In genomic region chr13:46168818-46169217, GRCh38 we compare ENCODE assay signal across 13 cellular contexts. TPM values are rescaled to one million over a fixed set of nuclear protein-coding genes. Genes with fewer than 3 reads are reported as not detected.
A peak's percentile ranks its signal among the peaks of the same experiment; 100 is the strongest.
DNase-seq lines count a peak whose midpoint lies in the region; ATAC-seq, FAIRE-seq and TF ChIP-seq lines count a peak whose summit lies in the region.
"Had no signal": no experiment of that assay in that cellular context is flagged by ENCODE, and none has a peak within 500 bp of the region (broad histone marks: within the 10 kb centered on the region; RNA-seq: fewer than 3 reads in every experiment).

No MANE protein-coding gene starts in this region.

- H3K36me3 ChIP-seq in K562 (ENCODE audit: control insufficient read depth, insufficient read depth, low read length) (peaks cover 54% of the 10 kb centered on the region; the same call in 2 of the 3 replicates), endodermal cell (ENCODE audit: control insufficient read depth, insufficient read depth, low read length) (no peaks in the 10 kb centered on the region)
- H3K36me3 ChIP-seq: BE2C, esophagus squamous epithelium had no signal

- H3K36me3 Mint-ChIP-seq in endodermal cell (ENCODE audit: low read depth): no peaks in the 10 kb centered on the region

- H3K4me3 ChIP-seq in K562: no peak overlapping the region
- H3K4me3 ChIP-seq in endodermal cell (ENCODE audit: low read length): no peak overlapping the region
- H3K4me3 ChIP-seq: esophagus squamous epithelium had no signal

- intact Hi-C loops in K562 (cut with micrococcal nuclease): no loop called here

- H4K20me1 ChIP-seq in K562 (replicated peaks; ENCODE audit: control insufficient read depth, insufficient read depth, low read length): peaks cover 8% of the 10 kb centered on the region; the same call in 1 of the 2 replicates

- BruUV-seq in K562 (replicated peaks; lab: Mats Ljungman, UMichigan): no TSS peak

- no peak overlapping the region for H3K27ac ChIP-seq in K562 (ENCODE audit: extremely low read depth, low read depth, low read length)
- H3K27ac ChIP-seq in endodermal cell (ENCODE audit: low read depth, low read length): no peak overlapping the region
- H3K27ac ChIP-seq: esophagus squamous epithelium had no signal

- H3K9ac ChIP-seq in K562 (ENCODE audit: insufficient read depth in 1 of 2, low read depth in 2 of 2, low read length in 2 of 2): no peak overlapping the region
- no peak overlapping the region for H3K9ac ChIP-seq in endodermal cell (ENCODE audit: extremely low read depth, low read length, poor library complexity, severe bottlenecking)

- CTCF ChIA-PET in K562 (lab: Yijun Ruan, JAX; ENCODE audit: low intra/inter-chr PET ratio): no interaction called here

- no peak for TF ChIP-seq POLR2A in K562 (conservative IDR thresholded peaks at IDR 0.05)

- H3K4me1 ChIP-seq in K562 (replicated peaks in 1 of 2; ENCODE audit: control insufficient read depth in 2 of 2, insufficient read depth in 2 of 2, low read length in 2 of 2): peaks cover 3 to 22% of the 10 kb centered on the region in 2 experiments; a peak in 4 of 5 replicates
- H3K4me1 ChIP-seq in endodermal cell (ENCODE audit: control insufficient read depth, insufficient read depth, low read length): peaks cover 7% of the 10 kb centered on the region
- H3K4me1 ChIP-seq: BE2C had no signal

- H2AFZ ChIP-seq in K562 (ENCODE audit: low read depth, low read length): no peak overlapping the region

- DNase-seq in AML-193 (lab: John Stamatoyannopoulos, UW): peak; percentile 50 to 56
- DNase-seq in GF-D8 (lab: John Stamatoyannopoulos, UW): peak; percentile 68
- DNase-seq in OCI-M1 (lab: John Stamatoyannopoulos, UW): peak; percentile 63
- no peak for DNase-seq in K562 (ENCODE audit: extremely low read depth in 1 of 4, low spot score in 3 of 4)
- no peak for DNase-seq in NCI-H345 (lab: John Stamatoyannopoulos, UW)
- no peak for DNase-seq in GM19240 (ENCODE audit: insufficient read length, low spot score)
- DNase-seq in endodermal cell: no peak
- DNase-seq: BE2C, cerebellar nuclear complex, esophagus squamous epithelium, mesendoderm had no signal

- H3K27me3 Mint-ChIP-seq in endodermal cell (ENCODE audit: insufficient read depth): peaks cover 9% of the 10 kb centered on the region

- no peaks in the 10 kb centered on the region for H3K9me3 Mint-ChIP-seq in endodermal cell

- TF ChIP-seq RAD21 in K562 (CRISPR knock-in tag; conservative IDR thresholded peaks at IDR 0.05 in 1 of 2, IDR thresholded peaks at IDR 0.05 in 1 of 2): no peak

- H3K9me1 ChIP-seq in K562 (ENCODE audit: control insufficient read depth, insufficient read depth, low read length): no peaks in the 10 kb centered on the region

- H3K9me3 ChIP-seq in K562 (replicated peaks; ENCODE audit: control insufficient read depth, insufficient read depth, low read depth, low read length): no peaks in the 10 kb centered on the region
- no peaks in the 10 kb centered on the region for H3K9me3 ChIP-seq in endodermal cell (ENCODE audit: control insufficient read depth, low read length)
- H3K9me3 ChIP-seq: BE2C, esophagus squamous epithelium had no signal

- peak; percentile 55 for ATAC-seq in K562
- ATAC-seq in HG03442 (IDR thresholded peaks at IDR 0.05; ENCODE audit: unreplicated experiment): no peak

- POLR2A ChIA-PET in K562 (lab: Yijun Ruan, JAX): interaction anchor here (0.6 to 2.3 kb wide), 6 partner anchors 10 to 1642 kb away, joined by 3 to 8 read pairs (median 3); no protein-coding TSS in a partner anchor

- TF ChIP-seq EP300 in K562 (IDR thresholded peaks at IDR 0.05; ENCODE audit: low read length): no peak

- peaks cover 96% of the 10 kb centered on the region for H3K79me2 ChIP-seq in K562 (ENCODE audit: control insufficient read depth, insufficient read depth, low read length)

- TF ChIP-seq CTCF in K562 (IDR thresholded peaks at IDR 0.05 in 2 of 3, conservative IDR thresholded peaks at IDR 0.05 in 1 of 3; ENCODE audit: insufficient read depth in 2 of 3, low read depth in 1 of 3, low read length in 3 of 3) (no peak), endodermal cell (conservative IDR thresholded peaks at IDR 0.05) (no peak)

- in situ Hi-C loops in K562 (cut with MboI): no loop called here

- H3K4me2 ChIP-seq in K562 (ENCODE audit: insufficient read depth, low read length): no peak overlapping the region

- no peak overlapping the region for H3K4me3 Mint-ChIP-seq in endodermal cell

- peaks cover 12% of the 10 kb centered on the region for H3K4me1 Mint-ChIP-seq in endodermal cell

- H3K27me3 ChIP-seq in K562 (ENCODE audit: control insufficient read depth in 2 of 2, insufficient read depth in 2 of 2, low read length in 2 of 2): no peaks in the 10 kb centered on the region
- H3K27me3 ChIP-seq in endodermal cell (ENCODE audit: control insufficient read depth, insufficient read depth, low read length, poor library complexity, severe bottlenecking): no peaks in the 10 kb centered on the region
- H3K27me3 ChIP-seq: BE2C had no signal

- no peak for FAIRE-seq in K562 (lab: Jason Lieb, UNC)

- H3K27ac Mint-ChIP-seq in endodermal cell: no peak overlapping the region

TF ChIP-seq in K562, 482 proteins besides CTCF, POLR2A, EP300 and RAD21:
- TF ChIP-seq NFIC (IDR thresholded peaks at IDR 0.05): 0 out of 2 replicates have a peak, but pooled peaks have one; percentile 7
- no peak for TF ChIP-seq RAD51 (IDR thresholded peaks at IDR 0.05; ENCODE audit: borderline replicate concordance, low read depth)
TF ChIP-seq in K562: peak in this region for 1.

RNA-seq across cellular contexts. Expression of gene LCP1, which starts 13.2 kb away (rescaled TPM):
- total RNA-seq in K562 (2011; cell fraction: chromatin; rRNA removed; ENCODE audit: low replicate concordance): 33.3 and 88.1 TPM in 2 replicates
- 20.0 and 28.2 TPM in 2 replicates for total RNA-seq in K562 (2011; cell fraction: nucleolus; rRNA removed)
- 41.3 and 46.6 TPM in 2 replicates for total RNA-seq in K562 (2011; cell fraction: nucleoplasm; rRNA removed)
- total RNA-seq in K562 (2014; rRNA removed) (120 and 126 TPM in 2 replicates), K562 (2014; rRNA removed; fragmentation: Illumina TruSeq; extraction: Trizol) (179 and 208 TPM in 2 replicates), K562 (2015; rRNA removed; fragmentation: Illumina TruSeq; extraction: Trizol) (212 and 222 TPM in 2 replicates), K562 (2021) (157 and 163 TPM in 2 replicates), endodermal cell (10 to 100 TPM in 1 of 2 donors, 1 to 10 TPM in 1; 3.0 to 16.8 TPM)
- polyA plus RNA-seq in K562 (2011; rRNA removed) (148 and 250 TPM in 2 replicates), K562 (2014; fragmentation: Illumina TruSeq; extraction: Trizol) (213 and 230 TPM in 2 replicates), K562 (2014; fragmentation: Nextera tagmentation; extraction: Ambion mirVana) (100 to 1,000 TPM in 1 of 2 experiments, 10 to 100 TPM in 1; 83.0 to 255 TPM), K562 (2014; rRNA removed) (124 and 135 TPM in 2 replicates)
- polyA plus RNA-seq in K562 (2011; cell fraction: cytosol; rRNA removed): 50.2 and 172 TPM in 2 replicates
- 26.8 and 103 TPM in 2 replicates for polyA plus RNA-seq in K562 (2011; cell fraction: nucleus; rRNA removed)
- 184 and 318 TPM in 2 replicates for polyA plus RNA-seq in K562 (2012)
- polyA minus RNA-seq in K562 (2011; rRNA and poly(A)+ RNA removed): 173 and 458 TPM in 2 replicates
- polyA minus RNA-seq in K562 (2011; cell fraction: cytosol; rRNA and poly(A)+ RNA removed): 64.8 and 140 TPM in 2 replicates
- polyA minus RNA-seq in K562 (2011; cell fraction: nucleus; rRNA and poly(A)+ RNA removed): 16.2 and 85.0 TPM in 2 replicates
- 1.5 TPM for polyA plus RNA-seq in endodermal cell (2013, experiment 1 of 2)
- 1.5 TPM for polyA plus RNA-seq in endodermal cell (2013, experiment 2 of 2)

RNA-seq across cellular contexts. Expression of gene LRRC63, which starts 42.9 kb away (rescaled TPM):
- 0.28 TPM in 1 of 2 replicates, not detected in the other for total RNA-seq in K562 (2011; cell fraction: chromatin; rRNA removed; ENCODE audit: low replicate concordance)
- not detected in 2 replicates for total RNA-seq in K562 (2011; cell fraction: nucleolus; rRNA removed)
- total RNA-seq in K562 (2011; cell fraction: nucleoplasm; rRNA removed): not detected in 2 replicates
- total RNA-seq in K562 (2014; rRNA removed) (0.08 TPM in 1 of 2 replicates, not detected in the other), K562 (2014; rRNA removed; fragmentation: Illumina TruSeq; extraction: Trizol) (0.22 and 0.29 TPM in 2 replicates), K562 (2015; rRNA removed; fragmentation: Illumina TruSeq; extraction: Trizol) (0.11 and 0.22 TPM in 2 replicates), K562 (2021) (0.16 and 0.18 TPM in 2 replicates), endodermal cell (not detected)
- polyA plus RNA-seq in K562 (2011; rRNA removed) (0.05 and 0.07 TPM in 2 replicates), K562 (2014; fragmentation: Illumina TruSeq; extraction: Trizol) (0.18 and 0.25 TPM in 2 replicates), K562 (2014; fragmentation: Nextera tagmentation; extraction: Ambion mirVana) (under 1 TPM; 0.21 to 0.25 TPM), K562 (2014; rRNA removed) (0.19 and 0.41 TPM in 2 replicates)
- polyA plus RNA-seq in K562 (2011; cell fraction: cytosol; rRNA removed): not detected in 2 replicates
- polyA plus RNA-seq in K562 (2011; cell fraction: nucleus; rRNA removed): 0.14 and 0.17 TPM in 2 replicates
- polyA plus RNA-seq in K562 (2012): 0.21 and 0.44 TPM in 2 replicates
- 0.09 TPM in 1 of 2 replicates, not detected in the other for polyA minus RNA-seq in K562 (2011; rRNA and poly(A)+ RNA removed)
- polyA minus RNA-seq in K562 (2011; cell fraction: cytosol; rRNA and poly(A)+ RNA removed): not detected in 2 replicates
- polyA minus RNA-seq in K562 (2011; cell fraction: nucleus; rRNA and poly(A)+ RNA removed): 0.13 and 0.22 TPM in 2 replicates
- 0.25 TPM for polyA plus RNA-seq in endodermal cell (2013, experiment 1 of 2)
- 0.12 TPM for polyA plus RNA-seq in endodermal cell (2013, experiment 2 of 2)
- total RNA-seq: esophagus squamous epithelium, pulmonary artery endothelial cell had no signal

Comparison
In these comparisons a context has a peak if more than half of its experiments do, and no peak if none do; other contexts are left out.
1. DNase-seq: peak in AML-193 (2 of 2), GF-D8 (single experiment) and OCI-M1 (single experiment); none in K562 (0 of 4), NCI-H345 (single experiment), GM19240 (single experiment) and endodermal cell (single experiment).